In genomic region chr21:25838809-25839208, GRCh38 we compare ENCODE assay signal across 1 cellular context.
TF ChIP-seq lines count a peak whose summit lies in the region.

No MANE protein-coding gene starts in this region.

TF ChIP-seq in IMR-90, 13 proteins besides CTCF, POLR2A, EP300 and RAD21 (continued from another document):
- TF ChIP-seq, protein P1, sequence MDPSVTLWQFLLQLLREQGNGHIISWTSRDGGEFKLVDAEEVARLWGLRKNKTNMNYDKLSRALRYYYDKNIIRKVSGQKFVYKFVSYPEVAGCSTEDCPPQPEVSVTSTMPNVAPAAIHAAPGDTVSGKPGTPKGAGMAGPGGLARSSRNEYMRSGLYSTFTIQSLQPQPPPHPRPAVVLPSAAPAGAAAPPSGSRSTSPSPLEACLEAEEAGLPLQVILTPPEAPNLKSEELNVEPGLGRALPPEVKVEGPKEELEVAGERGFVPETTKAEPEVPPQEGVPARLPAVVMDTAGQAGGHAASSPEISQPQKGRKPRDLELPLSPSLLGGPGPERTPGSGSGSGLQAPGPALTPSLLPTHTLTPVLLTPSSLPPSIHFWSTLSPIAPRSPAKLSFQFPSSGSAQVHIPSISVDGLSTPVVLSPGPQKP (IDR thresholded peaks at IDR 0.05; ENCODE audit: borderline replicate concordance, low read depth, low read length) = no peak
- no peak for TF ChIP-seq NFE2L2 (IDR thresholded peaks at IDR 0.05; ENCODE audit: low read depth, low read length)
